ENCODE assay signal across 28 cellular contexts in the genomic region with DNA sequence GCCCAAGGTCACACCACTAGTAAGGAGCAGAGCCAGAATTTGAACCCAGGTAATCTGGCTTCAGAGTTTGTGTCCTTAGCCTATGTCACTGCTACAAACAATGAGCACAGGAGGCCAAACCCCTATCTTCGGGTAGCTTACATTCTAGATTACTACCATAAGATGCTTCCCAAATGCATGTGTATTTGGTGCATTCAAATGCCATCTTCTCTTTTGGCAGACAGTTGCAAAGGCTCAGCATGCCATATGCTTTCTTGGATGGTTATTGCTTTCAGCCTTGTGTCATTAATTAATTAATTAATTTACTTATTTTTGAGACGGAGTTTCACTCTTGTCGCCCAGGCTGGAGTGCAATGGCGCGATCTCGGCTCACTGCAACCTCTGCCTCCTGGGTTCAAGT.
"Had no signal": no experiment of that assay in that cellular context is flagged by ENCODE, and none has a peak within 500 bp of the region (broad histone marks: within the 10 kb centered on the region; RNA-seq: fewer than 3 reads in every experiment).

No MANE protein-coding gene starts in this region.

- ATAC-seq: activated naive CD4-positive, alpha-beta T cell treated with anti-CD3 and anti-CD28 coated beads, Interleukin-2, amount 50 U/mL, for 72 hours; activated naive CD8-positive, alpha-beta T cell treated with anti-CD3 and anti-CD28 coated beads, Interleukin-2, amount 50 U/mL, for 24 hours; activated T-cell treated with anti-CD3 and anti-CD28 coated beads, Interleukin-2, amount 50 U/mL, for 4 hours; activated T-cell treated with anti-CD3 and anti-CD28 coated beads, Interleukin-2, amount 50 U/mL, for 72 hours; activated T-helper 17 cell treated with anti-CD3 and anti-CD28 coated beads, Interleukin-2, amount 50 U/mL, for 72 hours; body of pancreas had no signal

- DNase-seq: activated effector memory CD4-positive, alpha-beta T cell treated with anti-CD3 and anti-CD28 coated beads, Interleukin-2, amount 50 U/mL, for 16 hours; activated effector memory CD4-positive, alpha-beta T cell treated with Interleukin-2 at 50 U/mL for 16 hours; activated gamma-delta T cell; activated gamma-delta T cell treated with Interleukin-2 at 50 U/mL for 16 hours; activated naive CD4-positive, alpha-beta T cell; activated naive CD4-positive, alpha-beta T cell treated with anti-CD3 and anti-CD28 coated beads for 36 hours; activated naive CD4-positive, alpha-beta T cell treated with anti-CD3 and anti-CD28 coated beads, Interleukin-2, amount 10 ng/mL, durations not matched to agents 7 days and 5 days; activated naive CD4-positive, alpha-beta T cell treated with anti-CD3 and anti-CD28 coated beads, Interleukin-2, amount 50 U/mL, for 16 hours; activated naive CD4-positive, alpha-beta T cell treated with Interleukin-2 at 50 U/mL for 16 hours; activated naive CD8-positive, alpha-beta T cell treated with anti-CD3 and anti-CD28 coated beads for 36 hours; activated naive CD8-positive, alpha-beta T cell treated with anti-CD3 and anti-CD28 coated beads, Interleukin-2, amount 10 ng/mL, durations not matched to agents 7 days and 5 days; activated naive CD8-positive, alpha-beta T cell treated with anti-CD3 and anti-CD28 coated beads, Interleukin-2, amount 50 U/mL, for 24 hours; activated T-cell treated with anti-CD3 and anti-CD28 coated beads, Interleukin-2, amount 50 U/mL, for 1 hour; activated T-cell treated with anti-CD3 and anti-CD28 coated beads, Interleukin-2, amount 50 U/mL, for 24 hours; activated T-cell treated with anti-CD3 and anti-CD28 coated beads, Interleukin-2, amount 50 U/mL, for 4 hours; activated T-cell treated with anti-CD3 and anti-CD28 coated beads, Interleukin-2, amount 50 U/mL, for 48 hours; activated T-cell treated with anti-CD3 and anti-CD28 coated beads, Interleukin-2, amount 50 U/mL, for 72 hours; adrenal gland; amniotic stem cell; amygdala; anterior cingulate cortex; aorta; body of pancreas; brain microvascular endothelial cell; central memory CD4-positive, alpha-beta T cell; cerebellar nuclear complex had no signal
